Comparison of ENCODE assay signal across 8 cellular contexts in the genomic region with DNA sequence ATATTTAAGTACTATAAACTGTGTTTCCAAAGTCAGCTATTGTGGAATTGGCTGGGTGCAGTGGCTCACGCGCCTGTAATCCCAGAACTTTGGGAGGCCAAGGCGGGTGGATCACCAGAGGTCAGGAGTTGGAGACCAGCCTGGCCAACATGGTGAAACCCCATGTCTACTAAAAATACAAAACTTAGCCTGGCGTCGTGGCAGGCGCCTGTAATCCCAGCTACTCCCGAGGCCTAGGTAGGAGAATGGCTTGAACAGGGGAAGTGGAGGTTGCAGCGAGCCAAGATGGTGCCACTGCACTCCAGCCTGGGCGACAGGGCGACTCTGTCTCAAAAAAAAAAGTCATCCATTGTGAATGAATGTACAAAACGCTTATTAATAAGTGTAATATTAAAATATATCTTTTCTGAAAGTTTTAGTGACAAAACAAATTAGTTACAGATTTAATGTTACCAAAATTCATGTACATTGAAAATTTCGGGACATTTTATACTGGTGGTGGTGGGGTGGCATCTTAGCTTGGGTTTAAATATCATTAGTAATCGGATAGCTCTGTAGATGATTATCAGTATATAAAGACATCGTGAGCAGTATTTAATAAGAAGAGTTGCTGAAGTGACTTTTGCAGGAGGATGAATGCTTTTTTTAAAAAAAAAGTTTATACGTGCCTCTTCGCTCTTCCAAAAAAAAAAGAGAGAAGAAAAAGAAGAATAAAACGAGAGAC. TPM values are rescaled to one million over a fixed set of nuclear protein-coding genes. Genes with fewer than 3 reads are reported as not detected.
DNase-seq lines count a peak whose midpoint lies in the region; ATAC-seq and TF ChIP-seq lines count a peak whose summit lies in the region.

No MANE protein-coding gene starts in this region.

- H3K27ac ChIP-seq in PC-9 (peak overlapping the region; percentile 93), aorta (ENCODE audit: low read depth in 1 of 2, low read length in 2 of 2) (no peak overlapping the region)

- H3K9me3 ChIP-seq in PC-9 (ENCODE audit: insufficient read depth, low read depth) (no peaks in the 10 kb centered on the region), aorta (ENCODE audit: control insufficient read depth, low read length) (no peaks in the 10 kb centered on the region)

- peaks cover 25% of the 10 kb centered on the region for H4K20me1 ChIP-seq in PC-9 (ENCODE audit: insufficient read depth)

- H3K4me1 ChIP-seq in PC-9 (replicated peaks; ENCODE audit: insufficient read depth) = peaks cover 17% of the 10 kb centered on the region
- peaks cover 4% of the 10 kb centered on the region in 2 donors for H3K4me1 ChIP-seq in aorta (ENCODE audit: control insufficient read depth in 1 of 2, insufficient read depth in 2 of 2, low read length in 2 of 2)

- peaks cover 83% of the 10 kb centered on the region for H3K79me2 ChIP-seq in PC-9 (ENCODE audit: low read depth)

- POLR2A ChIA-PET in PC-9 (lab: Charles Lee; ENCODE audit: unreplicated experiment) = interaction anchor here (0.7 to 1.0 kb wide), 4 partner anchors 14 to 1030 kb away, joined by 4 to 7 read pairs (median 6); no protein-coding TSS in a partner anchor

- no peaks in the 10 kb centered on the region for H3K27me3 ChIP-seq in H7 (ENCODE audit: control insufficient read depth, insufficient read depth, low read length)
- H3K27me3 ChIP-seq in PC-9 (ENCODE audit: insufficient read depth, low read depth) = no peaks in the 10 kb centered on the region
- no peaks in the 10 kb centered on the region for H3K27me3 ChIP-seq in aorta (ENCODE audit: control insufficient read depth in 1 of 2, insufficient read depth in 2 of 2, low read length in 1 of 2)

- H2AFZ ChIP-seq in PC-9 = peak overlapping the region; percentile 79

- intact Hi-C loops in PC-9 (cut with micrococcal nuclease; ENCODE audit: unreplicated experiment) = loop anchor here (1.0 to 2.0 kb wide), 2 partner anchors 15 to 190 kb away; a partner anchor contains a TSS
- intact Hi-C loops in aorta (cut with DNase I) = loop anchor here in 1 of 2 donors (5.0 kb wide), 1 partner anchor 132 kb away; a partner anchor contains a TSS

- DNase-seq in H7 = peak; percentile 7
- no peak for DNase-seq in PC-9
- peak; percentile 19 to 34 for DNase-seq in erythroblast (lab: John Stamatoyannopoulos, UW)
- DNase-seq in retina = peak; percentile 14
- no peak for DNase-seq in medulla oblongata (ENCODE audit: extremely low spot score)
- no peak for DNase-seq in aorta
- no peak for DNase-seq in hypothalamus (lab: John Stamatoyannopoulos, UW)

- H3K4me3 ChIP-seq in H7 (ENCODE audit: insufficient read depth, low read depth, low read length) (peak overlapping the region; percentile 88), PC-9 (peak overlapping the region; percentile 66), aorta (ENCODE audit: low read length in 2 of 2) (peak overlapping the region in 1 of 2 donors; percentile 38)

- no peak for TF ChIP-seq POLR2A in erythroblast (IDR thresholded peaks at IDR 0.05; ENCODE audit: low read length)

- CTCF ChIA-PET in PC-9 (lab: Charles Lee) = interaction anchor here (0.7 kb wide), 1 partner anchor 173 kb away, joined by 3 read pairs; no protein-coding TSS in a partner anchor

- WGBS in aorta, 2 donors = 48 to 50% methylated on average over 17 of the region's 17 CpGs

- H3K36me3 ChIP-seq in H7 (replicated peaks; ENCODE audit: control insufficient read depth, insufficient read depth, low read length) (peaks cover 7% of the 10 kb centered on the region), PC-9 (ENCODE audit: low read depth) (peaks cover 28% of the 10 kb centered on the region), aorta (ENCODE audit: control insufficient read depth in 1 of 2, insufficient read depth in 2 of 2, low read length in 1 of 2) (no peaks in the 10 kb centered on the region)

- no peak for TF ChIP-seq CTCF in PC-9 (conservative IDR thresholded peaks at IDR 0.05)

- peaks cover 30% of the 10 kb centered on the region for H3F3A ChIP-seq in PC-9 (ENCODE audit: insufficient read depth, low read depth)

- no peaks in the 10 kb centered on the region for H3K9me2 ChIP-seq in PC-9 (ENCODE audit: insufficient read depth)

- H3K4me2 ChIP-seq in PC-9 = peak overlapping the region; percentile 89

- peak; percentile 5 for ATAC-seq in GM18499 (IDR thresholded peaks at IDR 0.05; ENCODE audit: insufficient read depth, unreplicated experiment)
- no peak for ATAC-seq in aorta (ENCODE audit: low FRiP score)

- TSS peak; percentile 75 for BruUV-seq in PC-9 (replicated peaks; lab: Mats Ljungman, UMichigan)

RNA-seq across cellular contexts. Expression of a gene that starts 0.5 kb away (rescaled TPM):
- 160 and 215 TPM in 2 replicates for total RNA-seq in H7 (2014; rRNA removed; shearing (Covaris generic))
- total RNA-seq in PC-9 (2021) = 153 and 199 TPM in 2 replicates
- 100 to 1,000 TPM; 196 to 232 TPM for total RNA-seq in aorta
- 100 to 1,000 TPM in 1 of 2 donors, 10 to 100 TPM in 1; 39.2 to 371 TPM for polyA plus RNA-seq in aorta

RNA-seq across cellular contexts. Expression of a gene that starts 15.3 kb away (rescaled TPM):
- 60.6 and 79.5 TPM in 2 replicates for total RNA-seq in H7 (2014; rRNA removed; shearing (Covaris generic))
- total RNA-seq in PC-9 (2021) (10.6 and 12.0 TPM in 2 replicates), aorta (10 to 100 TPM; 11.5 to 12.7 TPM)
- polyA plus RNA-seq in aorta = 1 to 10 TPM; 6.3 to 8.8 TPM

Comparison
In these comparisons a context has a peak if more than half of its experiments do, and no peak if none do; other contexts are left out.
1. DNase-seq: peak in H7 (single experiment), erythroblast (2 of 2) and retina (single experiment); none in PC-9 (0 of 2), medulla oblongata (single experiment), aorta (0 of 2) and hypothalamus (0 of 51).